8 cellular contexts compared by ENCODE assay signal in the genomic region with DNA sequence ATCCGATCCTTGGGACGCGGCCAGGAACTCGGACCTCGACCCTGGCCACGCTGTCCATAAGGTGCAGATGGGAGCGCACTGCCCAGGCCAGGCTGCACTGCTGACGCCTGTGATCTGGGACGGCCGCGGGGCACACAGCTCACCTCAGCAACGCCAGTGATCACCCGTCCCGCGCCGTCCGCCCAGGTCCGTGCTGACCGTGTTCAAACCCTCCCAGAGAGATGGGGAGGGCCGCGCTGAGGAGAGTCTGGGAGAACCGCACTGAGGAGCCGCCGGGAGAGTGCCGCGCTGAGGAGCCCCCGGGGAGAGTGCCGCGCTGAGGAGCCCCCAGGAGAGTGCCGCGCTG. TPM values are rescaled to one million over a fixed set of nuclear protein-coding genes. Genes with fewer than 3 reads are reported as not detected.
A peak's percentile ranks its signal among the peaks of the same experiment; 100 is the strongest.
DNase-seq lines count a peak whose midpoint lies in the region; ATAC-seq and TF ChIP-seq lines count a peak whose summit lies in the region.

No MANE protein-coding gene starts in this region.

- ATAC-seq in activated CD4-positive, alpha-beta T cell treated with anti-CD3 and anti-CD28 coated beads for 36 hours, result peak; percentile 11
- ATAC-seq in GM18873 (IDR thresholded peaks at IDR 0.05; ENCODE audit: low FRiP score, unreplicated experiment), result no peak
- ATAC-seq in HG02973 (IDR thresholded peaks at IDR 0.05; ENCODE audit: unreplicated experiment), result no peak

- peak overlapping the region; percentile 48 for H3K4me3 ChIP-seq in SU-DHL-6 (ENCODE audit: insufficient read depth, low read length, poor library complexity, severe bottlenecking)
- peak overlapping the region; percentile 54 to 83 (median 76) for H3K4me3 ChIP-seq in esophagus squamous epithelium
- H3K4me3 ChIP-seq in neutrophil (ENCODE audit: low read depth in 1 of 2, low read length in 1 of 2), result peak overlapping the region; percentile 62 to 72

- H2AFZ ChIP-seq in SU-DHL-6 (ENCODE audit: low read depth, low read length, severe bottlenecking), result no peak overlapping the region

- H3K4me1 ChIP-seq in esophagus squamous epithelium, result peaks cover 0 to 44% (median 0%) of the 10 kb centered on the region in 3 donors
- H3K4me1 ChIP-seq in neutrophil (ENCODE audit: control insufficient read depth in 1 of 2, insufficient read depth in 1 of 2, low read depth in 1 of 2, low read length in 1 of 2), result peaks cover 23 to 29% of the 10 kb centered on the region in 2 experiments

- no peaks in the 10 kb centered on the region for H4K20me1 ChIP-seq in SU-DHL-6 (ENCODE audit: low read depth, low read length)

- H3K4me1 Mint-ChIP-seq in activated CD4-positive, alpha-beta T cell treated with anti-CD3 and anti-CD28 coated beads for 36 hours, result peaks cover 8% of the 10 kb centered on the region

- H3K27me3 ChIP-seq in SU-DHL-6 (ENCODE audit: low read length) (no peaks in the 10 kb centered on the region), esophagus squamous epithelium (no peaks in the 10 kb centered on the region), neutrophil (no peaks in the 10 kb centered on the region)

- intact Hi-C loops in activated CD4-positive, alpha-beta T cell treated with anti-CD3 and anti-CD28 coated beads for 36 hours (cut with DNase I, micrococcal nuclease), result no loop called here
- intact Hi-C loops in esophagus squamous epithelium (cut with DNase I), result no loop called here

- POLR2A ChIA-PET in activated CD4-positive, alpha-beta T cell treated with anti-CD3 and anti-CD28 coated beads for 36 hours (lab: Charles Lee), result no interaction called here

- TF ChIP-seq CTCF in SU-DHL-6 (IDR thresholded peaks at IDR 0.05; ENCODE audit: insufficient read depth, low read length, poor library complexity, severe bottlenecking) (no peak), esophagus squamous epithelium (IDR thresholded peaks at IDR 0.05) (no peak), neutrophil (IDR thresholded peaks at IDR 0.05) (no peak)

- peaks cover 10% of the 10 kb centered on the region for H3K36me3 Mint-ChIP-seq in activated CD4-positive, alpha-beta T cell treated with anti-CD3 and anti-CD28 coated beads for 36 hours (ENCODE audit: low read depth)

- no peaks in the 10 kb centered on the region for H3K9me3 Mint-ChIP-seq in activated CD4-positive, alpha-beta T cell treated with anti-CD3 and anti-CD28 coated beads for 36 hours (ENCODE audit: low read depth)

- CTCF ChIA-PET in activated CD4-positive, alpha-beta T cell treated with anti-CD3 and anti-CD28 coated beads for 36 hours (lab: Charles Lee), result no interaction called here

- no peak overlapping the region for H3K27ac ChIP-seq in SU-DHL-6 (ENCODE audit: low read depth, low read length)
- H3K27ac ChIP-seq in esophagus squamous epithelium, result peak overlapping the region; percentile 88 to 94 (median 90)
- H3K27ac ChIP-seq in neutrophil, result no peak overlapping the region

- peak; percentile 34 for DNase-seq in activated CD4-positive, alpha-beta T cell treated with anti-CD3 and anti-CD28 coated beads for 36 hours
- DNase-seq in activated CD4-positive, alpha-beta T cell treated with anti-CD3 and anti-CD28 coated beads for 4 hours, result no peak
- DNase-seq in esophagus squamous epithelium (lab: John Stamatoyannopoulos, UW) (no peak), anterior cingulate cortex (lab: John Stamatoyannopoulos, UW) (no peak)

- no peaks in the 10 kb centered on the region for H3K79me2 ChIP-seq in SU-DHL-6 (ENCODE audit: insufficient read depth, low read length)

- 56% methylated on average over 5 of the region's 31 CpGs; no CpG with 5 or more reads in 1 of the 2 donors for WGBS in esophagus squamous epithelium, 2 donors

- no peaks in the 10 kb centered on the region for H3K27me3 Mint-ChIP-seq in activated CD4-positive, alpha-beta T cell treated with anti-CD3 and anti-CD28 coated beads for 36 hours

- H3K4me3 Mint-ChIP-seq in activated CD4-positive, alpha-beta T cell treated with anti-CD3 and anti-CD28 coated beads for 36 hours, result peak overlapping the region; percentile 79

- no peak for TF ChIP-seq POLR2A in esophagus squamous epithelium (IDR thresholded peaks at IDR 0.05)

- H3K9me3 ChIP-seq in SU-DHL-6 (ENCODE audit: insufficient read depth, low read length) (no peaks in the 10 kb centered on the region), esophagus squamous epithelium (no peaks in the 10 kb centered on the region), neutrophil (no peaks in the 10 kb centered on the region)

- H3K36me3 ChIP-seq in SU-DHL-6 (ENCODE audit: low read length), result no peaks in the 10 kb centered on the region
- H3K36me3 ChIP-seq in esophagus squamous epithelium, result no peaks in the 10 kb centered on the region
- no peaks in the 10 kb centered on the region for H3K36me3 ChIP-seq in neutrophil

- peak overlapping the region; percentile 51 for H3K4me2 ChIP-seq in SU-DHL-6 (ENCODE audit: low read depth, low read length, poor library complexity, severe bottlenecking)

- H3K27ac Mint-ChIP-seq in activated CD4-positive, alpha-beta T cell treated with anti-CD3 and anti-CD28 coated beads for 36 hours, result peak overlapping the region; percentile 28

- peak overlapping the region; percentile 58 for H3K9ac ChIP-seq in SU-DHL-6 (ENCODE audit: low read length)

- H3F3A ChIP-seq in SU-DHL-6 (ENCODE audit: insufficient read depth), result no peaks in the 10 kb centered on the region

- no peaks in the 10 kb centered on the region for H3K9me2 ChIP-seq in SU-DHL-6 (replicated peaks; ENCODE audit: insufficient read depth, low read length)

RNA-seq across cellular contexts. Expression of gene KCNQ1OT1, which starts 0.6 kb away (rescaled TPM):
- under 1 TPM; 0.16 TPM for total RNA-seq in activated CD4-positive, alpha-beta T cell treated with anti-CD3 and anti-CD28 coated beads for 36 hours
- total RNA-seq in esophagus squamous epithelium, result 1 to 10 TPM in 2 of 4 donors, under 1 TPM in 2; 0.21 to 1.9 (median 1.2) TPM

Comparison
In these comparisons a context has a peak if more than half of its experiments do, and no peak if none do; other contexts are left out.
1. H3K27ac ChIP-seq: peak in esophagus squamous epithelium (4 of 4); none in SU-DHL-6 (single experiment) and neutrophil (single experiment).
2. Peak in every context shown above with its lines, with median percentiles within 50 percentile points of each other: H3K4me3 ChIP-seq.